In the genomic region with DNA sequence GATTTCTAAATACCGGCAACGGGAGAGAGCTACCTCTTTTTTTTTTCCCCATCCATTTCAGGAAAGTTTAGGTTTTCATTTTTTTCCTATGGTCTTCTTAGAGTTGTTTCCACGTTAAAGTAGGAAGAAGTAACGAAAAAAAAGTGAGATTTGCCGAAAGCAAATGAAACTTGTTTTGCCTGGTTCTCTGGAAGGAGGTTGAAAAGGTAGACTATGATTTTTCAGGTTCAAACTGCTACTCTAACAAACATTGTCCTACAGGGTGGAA, we compare ENCODE assay signal across 1 cellular context.
TF ChIP-seq lines count a peak whose summit lies in the region.

No MANE protein-coding gene starts in this region.

TF ChIP-seq in GM12878, 131 proteins besides CTCF, POLR2A, EP300 and RAD21:
- TF ChIP-seq FOXK2 (IDR thresholded peaks at IDR 0.05) (no peak), SMC3 (IDR thresholded peaks at IDR 0.05; ENCODE audit: borderline replicate concordance, low read length) (no peak), EED (IDR thresholded peaks at IDR 0.05; ENCODE audit: low read depth) (no peak), SREBF2 (IDR thresholded peaks at IDR 0.05; ENCODE audit: low read length) (no peak), FOXM1 (IDR thresholded peaks at IDR 0.05; ENCODE audit: low read depth, low read length) (no peak), BRCA1 (IDR thresholded peaks at IDR 0.05; ENCODE audit: low read depth, low read length) (no peak), SIN3A (IDR thresholded peaks at IDR 0.05; ENCODE audit: low read depth, low read length) (no peak), YY1 (IDR thresholded peaks at IDR 0.05; ENCODE audit: low read depth, low read length) (no peak), LARP7 (IDR thresholded peaks at IDR 0.05) (no peak), SMARCA5 (IDR thresholded peaks at IDR 0.05) (no peak), NRF1 (conservative IDR thresholded peaks at IDR 0.05; ENCODE audit: low read depth, low read length) (no peak), POU2F2 (IDR thresholded peaks at IDR 0.05; ENCODE audit: borderline replicate concordance, low read depth, low read length) (no peak), ZNF622 (IDR thresholded peaks at IDR 0.05) (no peak), EGR1 (IDR thresholded peaks at IDR 0.05; ENCODE audit: borderline replicate concordance in 1 of 2, low read depth in 2 of 2, low read length in 2 of 2) (no peak), STAT1 (conservative IDR thresholded peaks at IDR 0.05) (no peak)
- TF ChIP-seq, protein P1, sequence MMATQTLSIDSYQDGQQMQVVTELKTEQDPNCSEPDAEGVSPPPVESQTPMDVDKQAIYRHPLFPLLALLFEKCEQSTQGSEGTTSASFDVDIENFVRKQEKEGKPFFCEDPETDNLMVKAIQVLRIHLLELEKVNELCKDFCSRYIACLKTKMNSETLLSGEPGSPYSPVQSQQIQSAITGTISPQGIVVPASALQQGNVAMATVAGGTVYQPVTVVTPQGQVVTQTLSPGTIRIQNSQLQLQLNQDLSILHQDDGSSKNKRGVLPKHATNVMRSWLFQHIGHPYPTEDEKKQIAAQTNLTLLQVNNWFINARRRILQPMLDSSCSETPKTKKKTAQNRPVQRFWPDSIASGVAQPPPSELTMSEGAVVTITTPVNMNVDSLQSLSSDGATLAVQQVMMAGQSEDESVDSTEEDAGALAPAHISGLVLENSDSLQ (IDR thresholded peaks at IDR 0.05): no peak
- TF ChIP-seq, protein P2, sequence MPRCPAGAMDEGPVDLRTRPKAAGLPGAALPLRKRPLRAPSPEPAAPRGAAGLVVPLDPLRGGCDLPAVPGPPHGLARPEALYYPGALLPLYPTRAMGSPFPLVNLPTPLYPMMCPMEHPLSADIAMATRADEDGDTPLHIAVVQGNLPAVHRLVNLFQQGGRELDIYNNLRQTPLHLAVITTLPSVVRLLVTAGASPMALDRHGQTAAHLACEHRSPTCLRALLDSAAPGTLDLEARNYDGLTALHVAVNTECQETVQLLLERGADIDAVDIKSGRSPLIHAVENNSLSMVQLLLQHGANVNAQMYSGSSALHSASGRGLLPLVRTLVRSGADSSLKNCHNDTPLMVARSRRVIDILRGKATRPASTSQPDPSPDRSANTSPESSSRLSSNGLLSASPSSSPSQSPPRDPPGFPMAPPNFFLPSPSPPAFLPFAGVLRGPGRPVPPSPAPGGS (IDR thresholded peaks at IDR 0.05; ENCODE audit: borderline replicate concordance, insufficient read depth, low read depth, low read length, poor library complexity, severe bottlenecking): no peak
- TF ChIP-seq, protein P3, sequence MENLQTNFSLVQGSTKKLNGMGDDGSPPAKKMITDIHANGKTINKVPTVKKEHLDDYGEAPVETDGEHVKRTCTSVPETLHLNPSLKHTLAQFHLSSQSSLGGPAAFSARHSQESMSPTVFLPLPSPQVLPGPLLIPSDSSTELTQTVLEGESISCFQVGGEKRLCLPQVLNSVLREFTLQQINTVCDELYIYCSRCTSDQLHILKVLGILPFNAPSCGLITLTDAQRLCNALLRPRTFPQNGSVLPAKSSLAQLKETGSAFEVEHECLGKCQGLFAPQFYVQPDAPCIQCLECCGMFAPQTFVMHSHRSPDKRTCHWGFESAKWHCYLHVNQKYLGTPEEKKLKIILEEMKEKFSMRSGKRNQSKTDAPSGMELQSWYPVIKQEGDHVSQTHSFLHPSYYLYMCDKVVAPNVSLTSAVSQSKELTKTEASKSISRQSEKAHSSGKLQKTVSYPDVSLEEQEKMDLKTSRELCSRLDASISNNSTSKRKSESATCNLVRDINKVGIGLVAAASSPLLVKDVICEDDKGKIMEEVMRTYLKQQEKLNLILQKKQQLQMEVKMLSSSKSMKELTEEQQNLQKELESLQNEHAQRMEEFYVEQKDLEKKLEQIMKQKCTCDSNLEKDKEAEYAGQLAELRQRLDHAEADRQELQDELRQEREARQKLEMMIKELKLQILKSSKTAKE (IDR thresholded peaks at IDR 0.05; ENCODE audit: low read depth, poor library complexity, severe bottlenecking): no peak
- TF ChIP-seq, protein P4, sequence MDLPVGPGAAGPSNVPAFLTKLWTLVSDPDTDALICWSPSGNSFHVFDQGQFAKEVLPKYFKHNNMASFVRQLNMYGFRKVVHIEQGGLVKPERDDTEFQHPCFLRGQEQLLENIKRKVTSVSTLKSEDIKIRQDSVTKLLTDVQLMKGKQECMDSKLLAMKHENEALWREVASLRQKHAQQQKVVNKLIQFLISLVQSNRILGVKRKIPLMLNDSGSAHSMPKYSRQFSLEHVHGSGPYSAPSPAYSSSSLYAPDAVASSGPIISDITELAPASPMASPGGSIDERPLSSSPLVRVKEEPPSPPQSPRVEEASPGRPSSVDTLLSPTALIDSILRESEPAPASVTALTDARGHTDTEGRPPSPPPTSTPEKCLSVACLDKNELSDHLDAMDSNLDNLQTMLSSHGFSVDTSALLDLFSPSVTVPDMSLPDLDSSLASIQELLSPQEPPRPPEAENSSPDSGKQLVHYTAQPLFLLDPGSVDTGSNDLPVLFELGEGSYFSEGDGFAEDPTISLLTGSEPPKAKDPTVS (IDR thresholded peaks at IDR 0.05; ENCODE audit: low read depth, low read length): no peak
- TF ChIP-seq, protein P5, sequence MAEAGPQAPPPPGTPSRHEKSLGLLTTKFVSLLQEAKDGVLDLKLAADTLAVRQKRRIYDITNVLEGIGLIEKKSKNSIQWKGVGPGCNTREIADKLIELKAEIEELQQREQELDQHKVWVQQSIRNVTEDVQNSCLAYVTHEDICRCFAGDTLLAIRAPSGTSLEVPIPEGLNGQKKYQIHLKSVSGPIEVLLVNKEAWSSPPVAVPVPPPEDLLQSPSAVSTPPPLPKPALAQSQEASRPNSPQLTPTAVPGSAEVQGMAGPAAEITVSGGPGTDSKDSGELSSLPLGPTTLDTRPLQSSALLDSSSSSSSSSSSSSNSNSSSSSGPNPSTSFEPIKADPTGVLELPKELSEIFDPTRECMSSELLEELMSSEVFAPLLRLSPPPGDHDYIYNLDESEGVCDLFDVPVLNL (IDR thresholded peaks at IDR 0.05; ENCODE audit: low read depth, low read length): no peak
